In the genomic region with DNA sequence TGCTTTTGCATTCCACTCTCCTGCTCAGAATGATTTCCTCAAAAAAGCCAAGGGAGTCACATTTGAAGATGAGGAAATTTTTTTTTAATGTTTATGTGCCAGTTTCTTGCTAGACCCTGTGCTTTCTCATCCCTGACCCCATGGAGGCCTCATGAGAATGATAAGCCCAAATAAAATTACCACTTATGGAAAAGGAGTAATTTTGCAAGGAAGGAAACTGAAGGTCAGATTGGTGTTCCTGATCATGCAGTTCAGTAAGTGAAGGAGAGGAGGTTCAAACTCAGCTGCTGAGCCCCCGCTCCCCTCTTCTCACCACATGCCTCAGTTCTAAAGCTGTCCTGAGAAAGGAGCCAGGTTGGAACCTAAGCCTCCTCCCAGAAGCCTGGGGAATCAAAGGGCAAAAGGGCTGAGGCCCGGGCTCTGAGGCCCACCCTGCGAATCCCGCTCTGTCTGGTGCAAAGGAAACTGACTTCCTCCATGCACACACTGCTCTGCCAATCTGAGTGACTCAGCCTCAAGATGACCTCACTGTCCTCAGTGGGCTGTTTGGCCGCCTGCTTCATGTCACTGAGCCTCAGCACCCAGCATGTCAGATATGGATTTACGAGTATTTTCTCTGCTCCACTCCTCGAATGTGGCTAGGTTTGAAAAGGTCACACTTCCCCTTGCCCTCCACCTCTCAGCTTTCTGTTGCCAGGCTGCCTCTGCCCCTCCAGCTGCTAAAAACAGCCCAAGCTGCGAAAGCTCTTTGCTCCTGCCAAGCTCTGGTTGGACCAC, we compare ENCODE assay signal across 8 cellular contexts. TPM values are rescaled to one million over a fixed set of nuclear protein-coding genes. Genes with fewer than 3 reads are reported as not detected.
A peak's percentile ranks its signal among the peaks of the same experiment; 100 is the strongest.
DNase-seq lines count a peak whose midpoint lies in the region; ATAC-seq and TF ChIP-seq lines count a peak whose summit lies in the region.

No MANE protein-coding gene starts in this region.

- WGBS in thyroid gland, 2 donors, result 31 to 63% methylated on average over 5 to 8 of the region's 8 CpGs

- TF ChIP-seq POLR2A in thyroid gland (IDR thresholded peaks at IDR 0.05), result no peak

- peaks cover 45% of the 10 kb centered on the region for H3K4me1 Mint-ChIP-seq in dendritic cell treated with granulocyte-macrophage colony-stimulating factor and Interleukin-4, amounts not matched to agents 40 ng/mL and 50 ng/mL, for 4 days (ENCODE audit: low read depth)

- DNase-seq in CD1c-positive myeloid dendritic cell (ENCODE audit: extremely low spot score), result peak; percentile 79
- DNase-seq in NOMO-1 treated with DMSO at 0.1 percent for 48 hours (lab: John Stamatoyannopoulos, UW; ENCODE audit: unreplicated experiment), result peak; percentile 93
- peak; percentile 91 to 94 for DNase-seq in lung microvascular endothelial cell (ENCODE audit: low read depth in 2 of 2)
- DNase-seq in thyroid gland, result peak; percentile 28 to 36
- no peak for DNase-seq in DMS53 treated with DMSO at 0.1 percent for 48 hours (lab: John Stamatoyannopoulos, UW; ENCODE audit: unreplicated experiment)
- no peak for DNase-seq in NCI-H146 treated with DMSO at 0.1 percent for 48 hours (lab: John Stamatoyannopoulos, UW; ENCODE audit: unreplicated experiment)

- peaks cover 14 to 32% of the 10 kb centered on the region in 2 donors for H3K4me1 ChIP-seq in thyroid gland

- peak overlapping the region; percentile 75 for H3K27ac Mint-ChIP-seq in dendritic cell treated with granulocyte-macrophage colony-stimulating factor and Interleukin-4, amounts not matched to agents 40 ng/mL and 50 ng/mL, for 4 days

- no peaks in the 10 kb centered on the region for H3K27me3 Mint-ChIP-seq in dendritic cell treated with granulocyte-macrophage colony-stimulating factor and Interleukin-4, amounts not matched to agents 40 ng/mL and 50 ng/mL, for 4 days

- no peak for ATAC-seq in HG03045 (IDR thresholded peaks at IDR 0.05; ENCODE audit: unreplicated experiment)

- no peak for TF ChIP-seq CTCF in thyroid gland (IDR thresholded peaks at IDR 0.05)

- H3K36me3 Mint-ChIP-seq in dendritic cell treated with granulocyte-macrophage colony-stimulating factor and Interleukin-4, amounts not matched to agents 40 ng/mL and 50 ng/mL, for 4 days (ENCODE audit: low read depth), result no peaks in the 10 kb centered on the region

- intact Hi-C loops in dendritic cell treated with granulocyte-macrophage colony-stimulating factor and Interleukin-4, amounts not matched to agents 40 ng/mL and 50 ng/mL, for 4 days (cut with micrococcal nuclease), result no loop called here
- intact Hi-C loops in thyroid gland (cut with DNase I), result no loop called here

- H3K4me3 ChIP-seq in thyroid gland (replicated peaks in 1 of 3), result no peak overlapping the region

- peak overlapping the region; percentile 67 to 73 (median 73) for H3K27ac ChIP-seq in thyroid gland

- no peaks in the 10 kb centered on the region for H3K9me3 Mint-ChIP-seq in dendritic cell treated with granulocyte-macrophage colony-stimulating factor and Interleukin-4, amounts not matched to agents 40 ng/mL and 50 ng/mL, for 4 days

- no peak overlapping the region for H3K4me3 Mint-ChIP-seq in dendritic cell treated with granulocyte-macrophage colony-stimulating factor and Interleukin-4, amounts not matched to agents 40 ng/mL and 50 ng/mL, for 4 days

- H3K36me3 ChIP-seq in thyroid gland, result no peaks in the 10 kb centered on the region

- no peaks in the 10 kb centered on the region for H3K27me3 ChIP-seq in thyroid gland

- H3K9me3 ChIP-seq in thyroid gland, result no peaks in the 10 kb centered on the region

RNA-seq across cellular contexts. Expression of a gene that starts 56.9 kb away (rescaled TPM):
- 305 and 328 TPM in 2 replicates for total RNA-seq in lung microvascular endothelial cell
- 100 to 1,000 TPM; 164 to 258 (median 242) TPM for total RNA-seq in thyroid gland

Comparison
In these comparisons a context has a peak if more than half of its experiments do, and no peak if none do; other contexts are left out.
1. DNase-seq: peak in CD1c-positive myeloid dendritic cell (single experiment), NOMO-1 treated with DMSO at 0.1 percent for 48 hours (single experiment), lung microvascular endothelial cell (2 of 2) and thyroid gland (2 of 2); none in DMS53 treated with DMSO at 0.1 percent for 48 hours (single experiment) and NCI-H146 treated with DMSO at 0.1 percent for 48 hours (single experiment).